16 cellular contexts compared by ENCODE assay signal in genomic region chr7:25664593-25664992, GRCh38.
DNase-seq lines count a peak whose midpoint lies in the region; ATAC-seq and TF ChIP-seq lines count a peak whose summit lies in the region.
"Had no signal": no experiment of that assay in that cellular context is flagged by ENCODE, and none has a peak within 500 bp of the region (broad histone marks: within the 10 kb centered on the region; RNA-seq: fewer than 3 reads in every experiment).

No MANE protein-coding gene starts in this region.

- H3K36me3 Mint-ChIP-seq in naive thymus-derived CD8-positive, alpha-beta T cell = no peaks in the 10 kb centered on the region

- no peak for TF ChIP-seq POLR2A in upper lobe of left lung (IDR thresholded peaks at IDR 0.05)

- H2BK5ac ChIP-seq in mesendoderm (ENCODE audit: low read length) = no peak overlapping the region

- H3K79me2 ChIP-seq in mesendoderm (ENCODE audit: control insufficient read depth, insufficient read depth, low read length) = no peaks in the 10 kb centered on the region

- no peak overlapping the region for H3K56ac ChIP-seq in mesendoderm (ENCODE audit: low read length)

- no peak overlapping the region for H2BK120ac ChIP-seq in mesendoderm (ENCODE audit: low read depth, low read length)

- H3K4me1 ChIP-seq in rectal smooth muscle tissue (ENCODE audit: control insufficient read depth, insufficient read depth, low read length) (peaks cover 42% of the 10 kb centered on the region), mesendoderm (ENCODE audit: control insufficient read depth, low read depth, low read length) (no peaks in the 10 kb centered on the region), upper lobe of left lung (no peaks in the 10 kb centered on the region)
- H3K4me1 ChIP-seq: spleen had no signal

- H3K18ac ChIP-seq in mesendoderm (ENCODE audit: low read length) = no peak overlapping the region

- WGBS in mesendoderm (ENCODE audit: extremely low coverage, insufficient coverage, low lambda C conversion rate) = no CpG with 5 or more reads among the region's 2 CpGs
- WGBS in upper lobe of left lung, 2 donors = 62 to 66% methylated on average over 2 of the region's 2 CpGs

- H2BK15ac ChIP-seq in mesendoderm (replicated peaks; ENCODE audit: low read depth) = no peak overlapping the region

- H3K36me3 ChIP-seq in rectal smooth muscle tissue (ENCODE audit: control insufficient read depth, insufficient read depth, low read length) = no peaks in the 10 kb centered on the region
- H3K36me3 ChIP-seq in mesendoderm (ENCODE audit: control insufficient read depth, insufficient read depth, low read length) = no peaks in the 10 kb centered on the region
- H3K36me3 ChIP-seq in upper lobe of left lung = no peaks in the 10 kb centered on the region
- H3K36me3 ChIP-seq: brain microvascular endothelial cell, spleen had no signal

- H3K4me1 Mint-ChIP-seq in naive thymus-derived CD8-positive, alpha-beta T cell = peaks cover 0 to 4% (median 0%) of the 10 kb centered on the region in 4 donors

- no peak for TF ChIP-seq EP300 in upper lobe of left lung (IDR thresholded peaks at IDR 0.05)

- H3K27ac ChIP-seq in rectal smooth muscle tissue (ENCODE audit: low read depth, low read length) (peak overlapping the region; percentile 68), mesendoderm (ENCODE audit: low read depth, low read length) (no peak overlapping the region), upper lobe of left lung (no peak overlapping the region)
- H3K27ac ChIP-seq: brain microvascular endothelial cell, spleen had no signal

- TF ChIP-seq CTCF in upper lobe of left lung (IDR thresholded peaks at IDR 0.05) = no peak

- H3K4me3 Mint-ChIP-seq in naive thymus-derived CD8-positive, alpha-beta T cell = no peak overlapping the region

- H2AK5ac ChIP-seq in mesendoderm (ENCODE audit: low read length) = no peak overlapping the region

- H3K4me2 ChIP-seq in mesendoderm (ENCODE audit: low read length) = no peak overlapping the region
- H3K4me2 ChIP-seq: SK-N-SH had no signal

- no peaks in the 10 kb centered on the region for H3K9me3 ChIP-seq in upper lobe of left lung
- H3K9me3 ChIP-seq: mucosa of descending colon, SK-N-SH, spleen had no signal

- no peak overlapping the region for H4K5ac ChIP-seq in mesendoderm (ENCODE audit: low read length)

- no peak overlapping the region for H3K27ac Mint-ChIP-seq in naive thymus-derived CD8-positive, alpha-beta T cell

- H4K8ac ChIP-seq in mesendoderm (ENCODE audit: low read depth, low read length) = no peak overlapping the region

- H3K79me1 ChIP-seq in mesendoderm (ENCODE audit: low read length) = no peaks in the 10 kb centered on the region

- H3K4me3 ChIP-seq in rectal smooth muscle tissue (ENCODE audit: low read length) (no peak overlapping the region), mesendoderm (ENCODE audit: low read length) (no peak overlapping the region), upper lobe of left lung (no peak overlapping the region)
- H3K4me3 ChIP-seq: coronary artery, mucosa of descending colon, spleen had no signal

- DNase-seq in DMS53 (lab: John Stamatoyannopoulos, UW) (no peak), mesendoderm (no peak), upper lobe of left lung (no peak)
- no peak for DNase-seq in naive thymus-derived CD8-positive, alpha-beta T cell
- DNase-seq: activated CD8-positive, alpha-beta memory T cell treated with anti-CD3 and anti-CD28 coated beads, Interleukin-2, amount 50 U/mL, for 48 hours; brain microvascular endothelial cell; NCI-H1048; SK-N-SH; spleen; stimulated activated CD4-positive, alpha-beta T cell treated with anti-CD3 and anti-CD28 coated beads, Interleukin-4, amount 100 ng/mL, for 4 hours had no signal

- ATAC-seq in GM18502 (IDR thresholded peaks at IDR 0.05; ENCODE audit: poor library complexity, unreplicated experiment) = peak; percentile 71
- ATAC-seq in GM21515 (IDR thresholded peaks at IDR 0.05; ENCODE audit: unreplicated experiment) = peak; percentile 68
- peak; percentile 42 for ATAC-seq in HG03442 (IDR thresholded peaks at IDR 0.05; ENCODE audit: unreplicated experiment)
- no peak for ATAC-seq in naive thymus-derived CD8-positive, alpha-beta T cell
- no peak for ATAC-seq in upper lobe of left lung (ENCODE audit: low FRiP score in 2 of 2)

- H3K9ac ChIP-seq in rectal smooth muscle tissue (ENCODE audit: low read length) (no peak overlapping the region), mesendoderm (ENCODE audit: low read length) (no peak overlapping the region)
- H3K9ac ChIP-seq: SK-N-SH had no signal

- H3K23ac ChIP-seq in mesendoderm (ENCODE audit: low read length) = no peak overlapping the region

- H3K27me3 ChIP-seq in rectal smooth muscle tissue (ENCODE audit: control insufficient read depth, insufficient read depth, low read length) = no peaks in the 10 kb centered on the region
- H3K27me3 ChIP-seq in mesendoderm (ENCODE audit: insufficient read depth, low read length, poor library complexity) = no peaks in the 10 kb centered on the region
- no peaks in the 10 kb centered on the region for H3K27me3 ChIP-seq in upper lobe of left lung
- H3K27me3 ChIP-seq: brain microvascular endothelial cell, spleen had no signal

- no peak overlapping the region for H3K4ac ChIP-seq in mesendoderm (ENCODE audit: low read depth, low read length)

- POLR2A ChIA-PET in naive thymus-derived CD8-positive, alpha-beta T cell (lab: Charles Lee) = no interaction called here

- H3K9me3 Mint-ChIP-seq in naive thymus-derived CD8-positive, alpha-beta T cell = no peaks in the 10 kb centered on the region

- peaks cover 2 to 27% (median 6%) of the 10 kb centered on the region in 5 donors for H3K27me3 Mint-ChIP-seq in naive thymus-derived CD8-positive, alpha-beta T cell

Comparison
In these comparisons a context has a peak if more than half of its experiments do, and no peak if none do; other contexts are left out.
1. ATAC-seq: peak in GM18502 (single experiment), GM21515 (single experiment) and HG03442 (single experiment); none in naive thymus-derived CD8-positive, alpha-beta T cell (0 of 2) and upper lobe of left lung (0 of 2).